33 cellular contexts compared by ENCODE assay signal in the genomic region with DNA sequence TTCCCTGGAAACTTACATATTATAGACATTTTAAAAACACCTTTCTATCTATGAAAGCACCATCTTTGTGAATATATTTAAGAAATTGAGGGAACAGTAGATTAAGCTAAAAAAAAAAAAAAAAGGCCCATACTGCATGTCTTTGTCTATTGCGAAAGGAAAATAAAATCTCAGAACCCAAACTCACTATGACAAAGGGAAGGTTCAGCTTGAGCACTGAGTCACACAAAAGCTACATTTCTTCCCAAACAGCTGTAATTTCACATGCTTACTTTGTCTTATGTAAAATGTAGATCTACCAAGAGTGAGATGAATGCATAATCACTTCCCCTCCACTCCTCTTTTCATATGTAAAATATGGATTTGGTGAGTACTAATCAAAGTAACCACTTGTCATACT.
A peak's percentile ranks its signal among the peaks of the same experiment; 100 is the strongest.
DNase-seq lines count a peak whose midpoint lies in the region; ATAC-seq and TF ChIP-seq lines count a peak whose summit lies in the region.
"Had no signal": no experiment of that assay in that cellular context is flagged by ENCODE, and none has a peak within 500 bp of the region (broad histone marks: within the 10 kb centered on the region; RNA-seq: fewer than 3 reads in every experiment).

No MANE protein-coding gene starts in this region.

- H3K4me3 ChIP-seq in GM23338 = no peak overlapping the region
- no peak overlapping the region for H3K4me3 ChIP-seq in astrocyte of the spinal cord (ENCODE audit: low read depth, low read length)
- H3K4me3 ChIP-seq in fibroblast of the aortic adventitia (ENCODE audit: low read depth, low read length) = no peak overlapping the region
- H3K4me3 ChIP-seq in neuronal stem cell (ENCODE audit: low read length in 2 of 2) = no peak overlapping the region
- H3K4me3 ChIP-seq: esophagus squamous epithelium, lower lobe of right lung, upper lobe of left lung had no signal

- H2BK12ac ChIP-seq in neuronal stem cell (ENCODE audit: low read length) = no peak overlapping the region

- peaks cover 6% of the 10 kb centered on the region; the same call in 1 of the 2 replicates for H3K9me2 ChIP-seq in GM23338 (ENCODE audit: insufficient read depth)

- H3K79me1 ChIP-seq in neuronal stem cell (ENCODE audit: low read depth, low read length) = no peaks in the 10 kb centered on the region

- no peaks in the 10 kb centered on the region for H3K9me3 Mint-ChIP-seq in GM23338
- no peaks in the 10 kb centered on the region for H3K9me3 Mint-ChIP-seq in activated naive CD4-positive, alpha-beta T cell treated with anti-CD3 and anti-CD28 coated beads, Interleukin-2, amount 50 U/mL, for 72 hours
- H3K9me3 Mint-ChIP-seq: activated CD8-positive, alpha-beta T cell treated with anti-CD3 and anti-CD28 coated beads for 36 hours; activated T-helper 17 cell treated with anti-CD3 and anti-CD28 coated beads, Interleukin-2, amount 50 U/mL, for 72 hours; H9; nephron; stimulated activated effector memory CD8-positive, alpha-beta T cell treated with anti-CD3 and anti-CD28 coated beads, Interleukin-12 subunit alpha, Interleukin-12 subunit beta, amount 100 ng/mL, for 72 hours had no signal

- DNase-seq in GM23338 (ENCODE audit: low spot score) = no peak
- peak; percentile 54 for DNase-seq in astrocyte of the spinal cord (ENCODE audit: low read depth, low spot score)
- DNase-seq in fibroblast of the aortic adventitia (ENCODE audit: low read depth) = peak; percentile 73
- DNase-seq in activated naive CD4-positive, alpha-beta T cell treated with anti-CD3 and anti-CD28 coated beads, Interleukin-2, amount 50 U/mL, for 72 hours (ENCODE audit: low spot score in 2 of 2) = no peak
- DNase-seq in NCI-H2227 treated with DMSO at 0.1 percent for 48 hours (lab: John Stamatoyannopoulos, UW) = no peak
- DNase-seq in neuronal stem cell (ENCODE audit: low spot score) = no peak
- DNase-seq: activated CD8-positive, alpha-beta T cell treated with anti-CD3 and anti-CD28 coated beads for 36 hours; activated naive CD4-positive, alpha-beta T cell treated with anti-CD3 and anti-CD28 coated beads, Interleukin-2, amount 50 U/mL, for 16 hours; anterior cingulate cortex; CD4-positive, alpha-beta memory T cell; central memory CD4-positive, alpha-beta T cell; esophagus squamous epithelium; H9; head of caudate nucleus; kidney glomerular epithelial cell; lower lobe of right lung; NCI-H1105 treated with DMSO at 0.1 percent for 48 hours; NCI-H2029 treated with DMSO at 0.1 percent for 48 hours; NCI-H226; NCI-H748 treated with DMSO at 0.1 percent for 48 hours; right cardiac atrium; stimulated activated CD4-positive, alpha-beta T cell treated with anti-CD3 and anti-CD28 coated beads, Interleukin-12 subunit alpha, Interleukin-12 subunit beta, amount 100 ng/mL, for 4 hours; stimulated activated CD4-positive, alpha-beta T cell treated with anti-CD3 and anti-CD28 coated beads, Interleukin-4, amount 100 ng/mL, for 24 hours; T-helper 1 cell; upper lobe of left lung had no signal

- H2BK120ac ChIP-seq in neuronal stem cell (ENCODE audit: low read depth, low read length) = no peak overlapping the region

- H3K4me2 ChIP-seq in GM23338 (peak overlapping the region; percentile 51; the same call in 1 of the 2 replicates), neuronal stem cell (ENCODE audit: insufficient read depth, low read length, poor library complexity, severe bottlenecking) (no peak overlapping the region)

- no peaks in the 10 kb centered on the region for H3K9me3 ChIP-seq in neuronal stem cell (replicated peaks in 1 of 2; ENCODE audit: control insufficient read depth in 2 of 2, insufficient read depth in 1 of 2, low read depth in 1 of 2, low read length in 2 of 2)
- H3K9me3 ChIP-seq: esophagus squamous epithelium, lower lobe of right lung, upper lobe of left lung had no signal

- no peak overlapping the region for H3K18ac ChIP-seq in neuronal stem cell (ENCODE audit: low read length)

- H4K20me1 ChIP-seq in GM23338 (replicated peaks; ENCODE audit: insufficient read depth) = no peaks in the 10 kb centered on the region

- H3K4me3 Mint-ChIP-seq in GM23338 = no peak overlapping the region
- H3K4me3 Mint-ChIP-seq: activated CD8-positive, alpha-beta T cell treated with anti-CD3 and anti-CD28 coated beads for 36 hours; activated T-helper 17 cell treated with anti-CD3 and anti-CD28 coated beads, Interleukin-2, amount 50 U/mL, for 72 hours; CD4-positive, alpha-beta memory T cell; dendritic cell treated with granulocyte-macrophage colony-stimulating factor and Interleukin-4, amounts not matched to agents 40 ng/mL and 50 ng/mL, for 4 days; H9; IgD-negative memory B cell; nephron; stimulated activated effector memory CD8-positive, alpha-beta T cell treated with anti-CD3 and anti-CD28 coated beads, Interleukin-12 subunit alpha, Interleukin-12 subunit beta, amount 100 ng/mL, for 72 hours had no signal

- no peak overlapping the region for H3K23ac ChIP-seq in neuronal stem cell (ENCODE audit: low read depth, low read length, poor library complexity)

- peaks cover 12% of the 10 kb centered on the region for H3K4me1 Mint-ChIP-seq in GM23338
- H3K4me1 Mint-ChIP-seq: activated T-helper 17 cell treated with anti-CD3 and anti-CD28 coated beads, Interleukin-2, amount 50 U/mL, for 72 hours; CD4-positive, alpha-beta memory T cell; stimulated activated effector memory CD8-positive, alpha-beta T cell treated with anti-CD3 and anti-CD28 coated beads, Interleukin-12 subunit alpha, Interleukin-12 subunit beta, amount 100 ng/mL, for 72 hours had no signal

- H3K4me1 ChIP-seq in GM23338 (ENCODE audit: insufficient read depth) (peaks cover 13% of the 10 kb centered on the region), neuronal stem cell (ENCODE audit: control insufficient read depth in 2 of 2, insufficient read depth in 1 of 2, low read depth in 1 of 2, low read length in 2 of 2) (no peaks in the 10 kb centered on the region)
- H3K4me1 ChIP-seq: esophagus squamous epithelium, lower lobe of right lung, parathyroid adenoma, upper lobe of left lung had no signal

- no peak overlapping the region for H2AK5ac ChIP-seq in neuronal stem cell (ENCODE audit: low read depth, low read length)

- no peak overlapping the region for H3K27ac Mint-ChIP-seq in GM23338
- no peak overlapping the region for H3K27ac Mint-ChIP-seq in activated naive CD4-positive, alpha-beta T cell treated with anti-CD3 and anti-CD28 coated beads, Interleukin-2, amount 50 U/mL, for 72 hours
- H3K27ac Mint-ChIP-seq: activated CD8-positive, alpha-beta T cell treated with anti-CD3 and anti-CD28 coated beads for 36 hours; activated T-helper 17 cell treated with anti-CD3 and anti-CD28 coated beads, Interleukin-2, amount 50 U/mL, for 72 hours; CD4-positive, alpha-beta memory T cell; dendritic cell treated with granulocyte-macrophage colony-stimulating factor and Interleukin-4, amounts not matched to agents 40 ng/mL and 50 ng/mL, for 4 days; nephron; stimulated activated effector memory CD8-positive, alpha-beta T cell treated with anti-CD3 and anti-CD28 coated beads, Interleukin-12 subunit alpha, Interleukin-12 subunit beta, amount 100 ng/mL, for 72 hours had no signal

- H3K9ac ChIP-seq in neuronal stem cell (ENCODE audit: low read depth, low read length, poor library complexity) = no peak overlapping the region
- H3K9ac ChIP-seq: parathyroid adenoma had no signal

- peaks cover 2% of the 10 kb centered on the region for H3K27me3 Mint-ChIP-seq in GM23338 (ENCODE audit: insufficient read depth, low read depth, poor library complexity)
- H3K27me3 Mint-ChIP-seq: dendritic cell treated with granulocyte-macrophage colony-stimulating factor and Interleukin-4, amounts not matched to agents 40 ng/mL and 50 ng/mL, for 4 days had no signal

- no peak for TF ChIP-seq CTCF in GM23338 (conservative IDR thresholded peaks at IDR 0.05; ENCODE audit: low read depth in 2 of 2)
- TF ChIP-seq CTCF in astrocyte of the spinal cord (IDR thresholded peaks at IDR 0.05; ENCODE audit: low read depth, low read length) = no peak
- TF ChIP-seq CTCF in fibroblast of the aortic adventitia (IDR thresholded peaks at IDR 0.05; ENCODE audit: insufficient read depth, low read length) = no peak

- ATAC-seq in GM23338 (no peak), HG03135 (IDR thresholded peaks at IDR 0.05; ENCODE audit: unreplicated experiment) (no peak)
- no peak for ATAC-seq in activated naive CD4-positive, alpha-beta T cell treated with anti-CD3 and anti-CD28 coated beads, Interleukin-2, amount 50 U/mL, for 72 hours
- ATAC-seq: activated CD4-positive, CD25-positive, alpha-beta regulatory T cell treated with anti-CD3 and anti-CD28 coated beads, Interleukin-2, amount 50 U/mL, for 24 hours; activated CD8-positive, alpha-beta T cell treated with anti-CD3 and anti-CD28 coated beads for 36 hours; activated T-helper 17 cell treated with anti-CD3 and anti-CD28 coated beads, Interleukin-2, amount 50 U/mL, for 72 hours; lower lobe of right lung; right cardiac atrium; stimulated activated effector memory CD8-positive, alpha-beta T cell treated with anti-CD3 and anti-CD28 coated beads, Interleukin-12 subunit alpha, Interleukin-12 subunit beta, amount 100 ng/mL, for 72 hours had no signal

- no CpG with 5 or more reads among the region's 1 CpG for WGBS in neuronal stem cell (ENCODE audit: extremely low coverage in 2 of 2, insufficient read length in 2 of 2, insufficient replicate concordance in 1 of 2), 2 donors

- no peaks in the 10 kb centered on the region for H3K79me2 ChIP-seq in GM23338 (replicated peaks; ENCODE audit: insufficient read depth)
- H3K79me2 ChIP-seq: parathyroid adenoma had no signal

- no peak overlapping the region for H2BK5ac ChIP-seq in neuronal stem cell (ENCODE audit: low read length)

- H2AFZ ChIP-seq in GM23338 (no peak overlapping the region), neuronal stem cell (ENCODE audit: low read length) (no peak overlapping the region)
- H2AFZ ChIP-seq: parathyroid adenoma had no signal

- in situ Hi-C loops in astrocyte of the spinal cord (cut with HindIII; ENCODE audit: low sequenced_read_pairs) = no loop called here

- H3K14ac ChIP-seq in neuronal stem cell (ENCODE audit: low read length) = no peak overlapping the region

- H3K27me3 ChIP-seq in GM23338 (ENCODE audit: insufficient read depth) (no peaks in the 10 kb centered on the region), neuronal stem cell (ENCODE audit: control insufficient read depth in 3 of 3, insufficient read depth in 3 of 3, low read depth in 1 of 3, low read length in 3 of 3) (no peaks in the 10 kb centered on the region)
- H3K27me3 ChIP-seq: esophagus squamous epithelium, upper lobe of left lung had no signal

- no peak overlapping the region for H4K91ac ChIP-seq in neuronal stem cell (ENCODE audit: low read depth, low read length, poor library complexity)

- H4K8ac ChIP-seq in neuronal stem cell (ENCODE audit: low read depth, low read length) = no peak overlapping the region

- H3F3A ChIP-seq in GM23338 (replicated peaks; ENCODE audit: low read depth) = no peaks in the 10 kb centered on the region

- no peak overlapping the region for H2BK15ac ChIP-seq in neuronal stem cell (ENCODE audit: low read length)

- no peak overlapping the region for H3K4ac ChIP-seq in neuronal stem cell (ENCODE audit: low read length)

- H3K27ac ChIP-seq in GM23338 (ENCODE audit: low read depth) (no peak overlapping the region), neuronal stem cell (replicated peaks; ENCODE audit: low read length) (no peak overlapping the region)
- H3K27ac ChIP-seq: esophagus squamous epithelium, lower lobe of right lung, parathyroid adenoma, upper lobe of left lung had no signal

- no peaks in the 10 kb centered on the region for H3K36me3 Mint-ChIP-seq in GM23338 (ENCODE audit: low read depth)
- H3K36me3 Mint-ChIP-seq in activated naive CD4-positive, alpha-beta T cell treated with anti-CD3 and anti-CD28 coated beads, Interleukin-2, amount 50 U/mL, for 72 hours = no peaks in the 10 kb centered on the region
- H3K36me3 Mint-ChIP-seq: CD4-positive, alpha-beta memory T cell; IgD-negative memory B cell; stimulated activated effector memory CD8-positive, alpha-beta T cell treated with anti-CD3 and anti-CD28 coated beads, Interleukin-12 subunit alpha, Interleukin-12 subunit beta, amount 100 ng/mL, for 72 hours had no signal

- no peaks in the 10 kb centered on the region for H3K36me3 ChIP-seq in GM23338 (ENCODE audit: insufficient read depth)
- no peaks in the 10 kb centered on the region for H3K36me3 ChIP-seq in neuronal stem cell (replicated peaks in 1 of 2; ENCODE audit: control insufficient read depth in 2 of 2, insufficient read depth in 2 of 2, low read length in 2 of 2)
- H3K36me3 ChIP-seq: esophagus squamous epithelium, lower lobe of right lung, upper lobe of left lung had no signal

Comparison
In these comparisons a context has a peak if more than half of its experiments do, and no peak if none do; other contexts are left out.
1. DNase-seq: peak in astrocyte of the spinal cord (single experiment) and fibroblast of the aortic adventitia (single experiment); none in GM23338 (single experiment), activated naive CD4-positive, alpha-beta T cell treated with anti-CD3 and anti-CD28 coated beads, Interleukin-2, amount 50 U/mL, for 72 hours (0 of 2), NCI-H2227 treated with DMSO at 0.1 percent for 48 hours (single experiment) and neuronal stem cell (single experiment).